ENCODE assay signal across 16 cellular contexts in genomic region chr2:37250869-37251740, GRCh38. TPM values are rescaled to one million over a fixed set of nuclear protein-coding genes. Genes with fewer than 3 reads are reported as not detected.
DNase-seq lines count a peak whose midpoint lies in the region; ATAC-seq and TF ChIP-seq lines count a peak whose summit lies in the region.
"Had no signal": no experiment of that assay in that cellular context is flagged by ENCODE, and none has a peak within 500 bp of the region (broad histone marks: within the 10 kb centered on the region; RNA-seq: fewer than 3 reads in every experiment).

No MANE protein-coding gene starts in this region.

- H3K27ac ChIP-seq in cardiac muscle cell, result peak overlapping the region; percentile 74
- H3K27ac ChIP-seq in heart right ventricle, result no peak overlapping the region
- H3K27ac ChIP-seq: PC-9 had no signal

- H3K27me3 Mint-ChIP-seq in WTC11 (ENCODE audit: low read depth) (no peaks in the 10 kb centered on the region), memory B cell (no peaks in the 10 kb centered on the region)
- no peaks in the 10 kb centered on the region for H3K27me3 Mint-ChIP-seq in activated T-helper 1 cell treated with anti-CD3 and anti-CD28 coated beads, Interleukin-12 subunit alpha, Interleukin-12 subunit beta, Interleukin-2, Interleukin-4 antibody, amounts not matched to agents 30 ng/mL and 10 ng/mL and 1 ng/mL, durations not matched to agents 14 hours and 24 hours and 36 hours (ENCODE audit: insufficient read depth)
- H3K27me3 Mint-ChIP-seq: IgD-negative memory B cell had no signal

- no peak overlapping the region for H3K4me3 Mint-ChIP-seq in WTC11
- no peak overlapping the region for H3K4me3 Mint-ChIP-seq in memory B cell
- H3K4me3 Mint-ChIP-seq in activated T-helper 1 cell treated with anti-CD3 and anti-CD28 coated beads, Interleukin-12 subunit alpha, Interleukin-12 subunit beta, Interleukin-2, Interleukin-4 antibody, amounts not matched to agents 30 ng/mL and 10 ng/mL and 1 ng/mL, durations not matched to agents 14 hours and 24 hours and 36 hours, result no peak overlapping the region
- H3K4me3 Mint-ChIP-seq: CD14-positive monocyte, IgD-negative memory B cell had no signal

- H3K27ac Mint-ChIP-seq in WTC11 (peak overlapping the region; percentile 54), memory B cell (peak overlapping the region; percentile 68)
- H3K27ac Mint-ChIP-seq in activated T-helper 1 cell treated with anti-CD3 and anti-CD28 coated beads, Interleukin-12 subunit alpha, Interleukin-12 subunit beta, Interleukin-2, Interleukin-4 antibody, amounts not matched to agents 30 ng/mL and 10 ng/mL and 1 ng/mL, durations not matched to agents 14 hours and 24 hours and 36 hours, result no peak overlapping the region
- H3K27ac Mint-ChIP-seq: IgD-negative memory B cell had no signal

- H3K36me3 ChIP-seq in cardiac muscle cell (peaks cover 62% of the 10 kb centered on the region), heart right ventricle (peaks cover 0 to 100% (median 40%) of the 10 kb centered on the region in 9 donors)

- intact Hi-C loops in heart right ventricle (cut with DNase I), result no loop called here
- intact Hi-C loops in activated T-helper 1 cell treated with anti-CD3 and anti-CD28 coated beads, Interleukin-12 subunit alpha, Interleukin-12 subunit beta, Interleukin-2, Interleukin-4 antibody, amounts not matched to agents 30 ng/mL and 10 ng/mL and 1 ng/mL, durations not matched to agents 14 hours and 24 hours and 36 hours (cut with micrococcal nuclease), result no loop called here

- no peaks in the 10 kb centered on the region for H3K9me3 Mint-ChIP-seq in WTC11
- no peaks in the 10 kb centered on the region for H3K9me3 Mint-ChIP-seq in memory B cell
- H3K9me3 Mint-ChIP-seq in activated T-helper 1 cell treated with anti-CD3 and anti-CD28 coated beads, Interleukin-12 subunit alpha, Interleukin-12 subunit beta, Interleukin-2, Interleukin-4 antibody, amounts not matched to agents 30 ng/mL and 10 ng/mL and 1 ng/mL, durations not matched to agents 14 hours and 24 hours and 36 hours, result no peaks in the 10 kb centered on the region
- H3K9me3 Mint-ChIP-seq: CD14-positive monocyte, IgD-negative memory B cell had no signal

- H3K27me3 ChIP-seq in cardiac muscle cell (no peaks in the 10 kb centered on the region), heart right ventricle (no peaks in the 10 kb centered on the region)

- no peak for TF ChIP-seq CTCF in cardiac muscle cell (IDR thresholded peaks at IDR 0.05; ENCODE audit: low read depth, low read length)
- no peak for TF ChIP-seq CTCF in heart right ventricle (IDR thresholded peaks at IDR 0.05)
- no peak for TF ChIP-seq CTCF in WTC11 (IDR thresholded peaks at IDR 0.05)

- ATAC-seq in heart right ventricle (no peak), WTC11 (no peak), memory B cell (ENCODE audit: low read depth) (no peak), HG02588 (IDR thresholded peaks at IDR 0.05; ENCODE audit: unreplicated experiment) (no peak), HG03460 (IDR thresholded peaks at IDR 0.05; ENCODE audit: unreplicated experiment) (no peak)

- H3K4me3 ChIP-seq in cardiac muscle cell (no peak overlapping the region), heart right ventricle (no peak overlapping the region)
- H3K4me3 ChIP-seq: PC-9 had no signal

- H3K36me3 Mint-ChIP-seq in WTC11 (peaks cover 76% of the 10 kb centered on the region), memory B cell (peaks cover 25% of the 10 kb centered on the region)
- peaks cover 64% of the 10 kb centered on the region for H3K36me3 Mint-ChIP-seq in activated T-helper 1 cell treated with anti-CD3 and anti-CD28 coated beads, Interleukin-12 subunit alpha, Interleukin-12 subunit beta, Interleukin-2, Interleukin-4 antibody, amounts not matched to agents 30 ng/mL and 10 ng/mL and 1 ng/mL, durations not matched to agents 14 hours and 24 hours and 36 hours (ENCODE audit: low read depth)

- WGBS in heart right ventricle, 2 donors, result 63 to 76% methylated on average over 5 of the region's 5 CpGs

- H3K4me1 Mint-ChIP-seq in WTC11 (peaks cover 4% of the 10 kb centered on the region; the same call in 1 of the 2 replicates), memory B cell (no peaks in the 10 kb centered on the region)
- H3K4me1 Mint-ChIP-seq in activated T-helper 1 cell treated with anti-CD3 and anti-CD28 coated beads, Interleukin-12 subunit alpha, Interleukin-12 subunit beta, Interleukin-2, Interleukin-4 antibody, amounts not matched to agents 30 ng/mL and 10 ng/mL and 1 ng/mL, durations not matched to agents 14 hours and 24 hours and 36 hours (ENCODE audit: low read depth), result no peaks in the 10 kb centered on the region
- H3K4me1 Mint-ChIP-seq: CD14-positive monocyte had no signal

- DNase-seq in cardiac muscle cell (ENCODE audit: low read depth in 1 of 2, low spot score in 1 of 2), result no peak
- no peak for DNase-seq in heart right ventricle
- DNase-seq in WTC11 (ENCODE audit: low spot score), result no peak
- no peak for DNase-seq in memory B cell (ENCODE audit: low spot score in 2 of 2)
- DNase-seq in activated T-helper 1 cell treated with anti-CD3 and anti-CD28 coated beads, Interleukin-12 subunit alpha, Interleukin-12 subunit beta, Interleukin-2, Interleukin-4 antibody, amounts not matched to agents 30 ng/mL and 10 ng/mL and 1 ng/mL, durations not matched to agents 14 hours and 24 hours and 36 hours (ENCODE audit: low spot score), result no peak
- DNase-seq in NCI-H2171 treated with DMSO at 0.1 percent for 48 hours (lab: John Stamatoyannopoulos, UW), result no peak
- DNase-seq: NCI-H146; NCI-H2081 treated with DMSO at 0.1 percent for 48 hours; NCI-H345; NCI-H526 treated with DMSO at 0.1 percent for 48 hours; NK-92 treated with Interleukin-12 subunit alpha and Interleukin-12 subunit beta, amount 100 ng/mL, for 24 hours; PC-9 had no signal

- peaks cover 11% of the 10 kb centered on the region for H3K4me1 ChIP-seq in cardiac muscle cell (ENCODE audit: low read depth)
- H3K4me1 ChIP-seq in heart right ventricle, result no peaks in the 10 kb centered on the region

- no peaks in the 10 kb centered on the region for H3K9me3 ChIP-seq in cardiac muscle cell (ENCODE audit: low read depth)
- no peaks in the 10 kb centered on the region for H3K9me3 ChIP-seq in heart right ventricle

- CTCF ChIA-PET in WTC11 (lab: Charles Lee), result interaction anchor here (0.8 kb wide), 1 partner anchor 83 kb away, joined by 3 read pairs; no protein-coding TSS in a partner anchor

- POLR2A ChIA-PET in WTC11 (lab: Charles Lee), result no interaction called here

TF ChIP-seq in WTC11, 78 proteins besides CTCF, POLR2A, EP300 and RAD21:
- TF ChIP-seq IRF1 (CRISPR knock-in tag; IDR thresholded peaks at IDR 0.05), result no peak
- no peak for TF ChIP-seq JAZF1 (CRISPR knock-in tag; IDR thresholded peaks at IDR 0.05)
- no peak for TF ChIP-seq GTF2I (CRISPR knock-in tag; conservative IDR thresholded peaks at IDR 0.05)
- no peak for TF ChIP-seq KAT7 (CRISPR knock-in tag; IDR thresholded peaks at IDR 0.05; ENCODE audit: borderline replicate concordance)
- TF ChIP-seq EMX1 (CRISPR knock-in tag; IDR thresholded peaks at IDR 0.05), result no peak
- TF ChIP-seq NFATC4 (CRISPR knock-in tag; IDR thresholded peaks at IDR 0.05), result no peak

RNA-seq across cellular contexts. Expression of gene NDUFAF7, which starts 19.6 kb away (rescaled TPM):
- total RNA-seq in cardiac muscle cell, result 22.0 and 28.0 TPM in 2 replicates
- polyA plus RNA-seq in cardiac muscle cell, result 25.0 and 27.9 TPM in 2 replicates
- total RNA-seq in heart right ventricle, result 10 to 100 TPM; 21.3 to 30.5 (median 26.8) TPM
- polyA plus RNA-seq in heart right ventricle, result 10 to 100 TPM; 13.1 to 23.3 TPM
- total RNA-seq in WTC11 (2021), result 42.9 to 57.8 TPM (median 44.9 TPM) in 3 replicates
- total RNA-seq in activated T-helper 1 cell treated with anti-CD3 and anti-CD28 coated beads, Interleukin-12 subunit alpha, Interleukin-12 subunit beta, Interleukin-2, Interleukin-4 antibody, amounts not matched to agents 30 ng/mL and 10 ng/mL and 1 ng/mL, durations not matched to agents 14 hours and 24 hours and 36 hours, result 23.0 and 27.1 TPM in 2 replicates

RNA-seq across cellular contexts. Expression of gene CEBPZ, which starts 19.7 kb away (rescaled TPM):
- total RNA-seq in cardiac muscle cell, result 14.3 and 27.9 TPM in 2 replicates
- polyA plus RNA-seq in cardiac muscle cell, result 18.9 and 27.7 TPM in 2 replicates
- total RNA-seq in heart right ventricle, result 10 to 100 TPM; 22.4 to 35.0 (median 27.2) TPM
- 10 to 100 TPM; 32.6 to 42.9 TPM for polyA plus RNA-seq in heart right ventricle
- 127 to 146 TPM (median 132 TPM) in 3 replicates for total RNA-seq in WTC11 (2021)
- 75.4 and 79.2 TPM in 2 replicates for total RNA-seq in activated T-helper 1 cell treated with anti-CD3 and anti-CD28 coated beads, Interleukin-12 subunit alpha, Interleukin-12 subunit beta, Interleukin-2, Interleukin-4 antibody, amounts not matched to agents 30 ng/mL and 10 ng/mL and 1 ng/mL, durations not matched to agents 14 hours and 24 hours and 36 hours

RNA-seq across cellular contexts. Expression of gene CEBPZOS, which starts 54.8 kb away (rescaled TPM):
- 10.6 and 17.7 TPM in 2 replicates for total RNA-seq in cardiac muscle cell
- 25.4 and 34.3 TPM in 2 replicates for polyA plus RNA-seq in cardiac muscle cell
- total RNA-seq in heart right ventricle, result 10 to 100 TPM; 54.2 to 68.2 (median 60.3) TPM
- polyA plus RNA-seq in heart right ventricle, result 100 to 1,000 TPM in 1 of 2 donors, 10 to 100 TPM in 1; 27.3 to 190 TPM
- 123 to 136 TPM (median 129 TPM) in 3 replicates for total RNA-seq in WTC11 (2021)
- total RNA-seq in activated T-helper 1 cell treated with anti-CD3 and anti-CD28 coated beads, Interleukin-12 subunit alpha, Interleukin-12 subunit beta, Interleukin-2, Interleukin-4 antibody, amounts not matched to agents 30 ng/mL and 10 ng/mL and 1 ng/mL, durations not matched to agents 14 hours and 24 hours and 36 hours, result 39.5 and 45.3 TPM in 2 replicates
